Comparison of ENCODE assay signal across 17 cellular contexts in the genomic region with DNA sequence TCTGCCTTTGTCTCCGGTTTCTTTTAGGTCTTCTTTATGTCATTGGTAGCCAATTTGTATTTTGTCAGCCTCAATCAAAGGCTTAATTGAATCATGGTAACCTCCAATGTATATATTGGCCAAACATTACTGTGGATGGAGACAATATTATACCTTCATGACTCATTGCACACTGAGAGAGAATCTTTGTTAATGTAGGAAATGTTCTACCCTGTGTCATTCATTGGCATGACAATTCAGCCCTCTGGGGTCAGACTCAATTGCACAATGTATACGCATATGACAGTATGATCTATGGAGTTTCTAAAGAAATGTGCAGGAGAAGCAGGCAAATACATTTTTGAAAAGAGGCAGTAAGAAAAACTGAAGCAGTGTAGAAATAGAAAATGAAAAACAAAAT.
"Had no signal": no experiment of that assay in that cellular context is flagged by ENCODE, and none has a peak within 500 bp of the region (broad histone marks: within the 10 kb centered on the region; RNA-seq: fewer than 3 reads in every experiment).

No MANE protein-coding gene starts in this region.

- H3K9ac ChIP-seq: neural progenitor cell had no signal

- DNase-seq: activated CD4-positive, alpha-beta memory T cell treated with anti-CD3 and anti-CD28 coated beads, Interleukin-2, amount 10 ng/mL, durations not matched to agents 7 days and 5 days; activated gamma-delta T cell treated with Interleukin-2 at 50 U/mL for 16 hours; activated naive CD8-positive, alpha-beta T cell treated with anti-CD3 and anti-CD28 coated beads for 36 hours; activated T-cell treated with anti-CD3 and anti-CD28 coated beads, Interleukin-2, amount 50 U/mL, for 72 hours; gastrocnemius medialis; heart right ventricle; islet precursor cell; ovary; stimulated activated CD4-positive, alpha-beta T cell treated with anti-CD3 and anti-CD28 coated beads, Interleukin-4, amount 100 ng/mL, for 1 hour; stimulated activated CD8-positive, alpha-beta memory T cell treated with anti-CD3 and anti-CD28 coated beads, Interleukin-4, amount 100 ng/mL, for 48 hours; stimulated activated naive CD8-positive, alpha-beta T cell treated with anti-CD3 and anti-CD28 coated beads, Interleukin-15, Interleukin-2, amounts not matched to agents 100 U/mL and 50 U/mL, for 24 hours; T-helper 9 cell; testis had no signal

- H3K4me3 ChIP-seq: ascending aorta, cardiac muscle cell, gastrocnemius medialis, heart right ventricle, neural progenitor cell, ovary, testis had no signal

- H3K36me3 ChIP-seq: ascending aorta, cardiac muscle cell, gastrocnemius medialis, heart right ventricle, neural progenitor cell, ovary had no signal

- H3K27ac ChIP-seq: ascending aorta, cardiac muscle cell, gastrocnemius medialis, heart right ventricle, neural progenitor cell, ovary, testis had no signal

- FAIRE-seq: endometrium had no signal

- H3K9me3 ChIP-seq: ascending aorta, gastrocnemius medialis, heart right ventricle, ovary, testis had no signal

- H3K27me3 ChIP-seq: ascending aorta, cardiac muscle cell, gastrocnemius medialis, heart right ventricle, ovary, testis had no signal

- H3K4me1 ChIP-seq: ascending aorta, testis had no signal

- ATAC-seq: activated T-cell treated with anti-CD3 and anti-CD28 coated beads, Interleukin-2, amount 50 U/mL, for 72 hours; gastrocnemius medialis; heart right ventricle; stimulated activated naive CD8-positive, alpha-beta T cell treated with anti-CD3 and anti-CD28 coated beads, Interleukin-15, Interleukin-2, amounts not matched to agents 100 U/mL and 50 U/mL, for 24 hours had no signal

- H2AFZ ChIP-seq: neural progenitor cell had no signal
